8 cellular contexts compared by ENCODE assay signal in the genomic region with DNA sequence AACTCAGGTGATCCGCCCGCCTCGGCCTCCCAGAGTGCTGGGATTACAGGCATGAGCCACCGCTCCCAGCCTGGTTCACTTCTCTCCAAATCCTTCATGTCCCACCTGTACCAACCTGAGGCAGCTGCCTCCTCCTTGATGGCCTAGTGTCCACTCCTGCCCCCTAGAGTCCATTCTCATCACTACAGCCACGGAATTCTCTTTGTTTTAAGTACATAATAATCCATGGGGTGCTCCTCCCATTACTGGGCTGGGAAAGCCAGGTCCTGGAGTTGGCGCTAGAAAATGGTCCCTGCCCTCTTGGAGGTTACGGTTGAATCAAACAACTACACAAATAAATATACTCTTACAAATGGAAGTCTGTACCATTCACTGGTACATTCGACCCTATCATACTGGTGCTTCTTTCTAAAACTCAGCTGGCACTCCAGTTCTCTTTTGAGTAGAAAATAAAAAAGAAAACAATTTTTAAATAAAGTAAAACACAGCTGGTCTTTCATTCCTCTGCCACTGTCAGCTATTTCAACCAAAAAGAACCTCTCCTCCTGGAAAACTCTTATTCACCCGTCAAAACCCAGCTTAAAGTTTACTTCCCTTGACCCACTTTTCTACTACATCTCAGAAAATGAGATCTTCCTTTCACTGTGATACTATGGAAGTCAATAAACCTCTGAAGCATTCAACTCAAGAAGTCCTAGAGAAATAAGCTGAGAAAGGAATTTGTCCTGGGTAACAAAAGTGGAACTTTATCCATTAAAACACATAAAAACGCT. TPM values are rescaled to one million over a fixed set of nuclear protein-coding genes. Genes with fewer than 3 reads are reported as not detected.
DNase-seq lines count a peak whose midpoint lies in the region; ATAC-seq and TF ChIP-seq lines count a peak whose summit lies in the region.

No MANE protein-coding gene starts in this region.

- H3K4me1 ChIP-seq in vagina, result no peaks in the 10 kb centered on the region

- peak; percentile 77 for DNase-seq in H7
- DNase-seq in activated CD4-positive, alpha-beta T cell treated with anti-CD3 and anti-CD28 coated beads, Interleukin-2, amount 10 ng/mL, durations not matched to agents 24 days and 14 days, result peak; percentile 83
- peak; percentile 71 for DNase-seq in iPS DF 19.7 (ENCODE audit: low read depth, low spot score)
- no peak for DNase-seq in pons (ENCODE audit: low spot score)
- DNase-seq in vagina (ENCODE audit: extremely low spot score in 2 of 2), result no peak

- H3K36me3 ChIP-seq in H7 (replicated peaks; ENCODE audit: control insufficient read depth, insufficient read depth, low read length), result no peaks in the 10 kb centered on the region
- H3K36me3 ChIP-seq in vagina, result no peaks in the 10 kb centered on the region

- no peak overlapping the region for H3K27ac ChIP-seq in C4-2B
- H3K27ac ChIP-seq in vagina, result no peak overlapping the region

- H3K27ac Mint-ChIP-seq in activated CD4-positive, alpha-beta T cell treated with anti-CD3 and anti-CD28 coated beads, Interleukin-2, amount 10 ng/mL, durations not matched to agents 24 days and 14 days, result no peak overlapping the region

- H3K4me3 Mint-ChIP-seq in activated CD4-positive, alpha-beta T cell treated with anti-CD3 and anti-CD28 coated beads, Interleukin-2, amount 10 ng/mL, durations not matched to agents 24 days and 14 days, result no peak overlapping the region

- intact Hi-C loops in activated CD4-positive, alpha-beta T cell treated with anti-CD3 and anti-CD28 coated beads, Interleukin-2, amount 10 ng/mL, durations not matched to agents 24 days and 14 days (cut with micrococcal nuclease), result loop anchor here (5.0 kb wide), 1 partner anchor 224 kb away; no protein-coding TSS in a partner anchor
- intact Hi-C loops in vagina (cut with DNase I), result no loop called here

- no peaks in the 10 kb centered on the region for H3K9me3 Mint-ChIP-seq in activated CD4-positive, alpha-beta T cell treated with anti-CD3 and anti-CD28 coated beads, Interleukin-2, amount 10 ng/mL, durations not matched to agents 24 days and 14 days

- H3K27me3 ChIP-seq in H7 (ENCODE audit: control insufficient read depth, insufficient read depth, low read length) (no peaks in the 10 kb centered on the region), vagina (no peaks in the 10 kb centered on the region)

- H3K36me3 Mint-ChIP-seq in activated CD4-positive, alpha-beta T cell treated with anti-CD3 and anti-CD28 coated beads, Interleukin-2, amount 10 ng/mL, durations not matched to agents 24 days and 14 days (ENCODE audit: low read depth), result no peaks in the 10 kb centered on the region

- peaks cover 2% of the 10 kb centered on the region for H3K27me3 Mint-ChIP-seq in activated CD4-positive, alpha-beta T cell treated with anti-CD3 and anti-CD28 coated beads, Interleukin-2, amount 10 ng/mL, durations not matched to agents 24 days and 14 days

- no peak for TF ChIP-seq POLR2A in vagina (IDR thresholded peaks at IDR 0.05)

- H3K4me3 ChIP-seq in H7 (ENCODE audit: insufficient read depth, low read depth, low read length) (no peak overlapping the region), vagina (no peak overlapping the region)

- ATAC-seq in GM21529 (IDR thresholded peaks at IDR 0.05; ENCODE audit: unreplicated experiment), result no peak
- no peak for ATAC-seq in HG02870 (IDR thresholded peaks at IDR 0.05; ENCODE audit: unreplicated experiment)

- H3K4me1 Mint-ChIP-seq in activated CD4-positive, alpha-beta T cell treated with anti-CD3 and anti-CD28 coated beads, Interleukin-2, amount 10 ng/mL, durations not matched to agents 24 days and 14 days, result no peaks in the 10 kb centered on the region

- H3K9me3 ChIP-seq in vagina, result no peaks in the 10 kb centered on the region

- TF ChIP-seq CTCF in C4-2B (conservative IDR thresholded peaks at IDR 0.05), result peak; percentile 83
- TF ChIP-seq CTCF in vagina (IDR thresholded peaks at IDR 0.05), result no peak

RNA-seq across cellular contexts. Expression of gene ARHGEF18, which starts 22.4 kb away (rescaled TPM):
- total RNA-seq in H7 (2014; rRNA removed; shearing (Covaris generic)), result 48.3 and 50.5 TPM in 2 replicates
- 30.6 and 34.8 TPM in 2 replicates for total RNA-seq in activated CD4-positive, alpha-beta T cell treated with anti-CD3 and anti-CD28 coated beads, Interleukin-2, amount 10 ng/mL, durations not matched to agents 24 days and 14 days
- total RNA-seq in vagina, result 28.5 TPM

RNA-seq across cellular contexts. Expression of gene INSR, which starts 32.1 kb away (rescaled TPM):
- total RNA-seq in H7 (2014; rRNA removed; shearing (Covaris generic)), result 10.0 and 13.6 TPM in 2 replicates
- total RNA-seq in activated CD4-positive, alpha-beta T cell treated with anti-CD3 and anti-CD28 coated beads, Interleukin-2, amount 10 ng/mL, durations not matched to agents 24 days and 14 days, result 1.7 and 1.9 TPM in 2 replicates
- total RNA-seq in vagina, result 86.7 TPM

Comparison
In these comparisons a context has a peak if more than half of its experiments do, and no peak if none do; other contexts are left out.
1. DNase-seq: peak in H7 (single experiment), activated CD4-positive, alpha-beta T cell treated with anti-CD3 and anti-CD28 coated beads, Interleukin-2, amount 10 ng/mL, durations not matched to agents 24 days and 14 days (single experiment) and iPS DF 19.7 (single experiment); none in pons (single experiment) and vagina (0 of 2).